1 cellular context compared by ENCODE assay signal in genomic region chr3:44722103-44722401, GRCh38.
TF ChIP-seq lines count a peak whose summit lies in the region.

No MANE protein-coding gene starts in this region.

TF ChIP-seq in HCT116, 20 proteins besides CTCF, POLR2A, EP300 and RAD21:
- TF ChIP-seq ZNF274 (IDR thresholded peaks at IDR 0.05; ENCODE audit: low read depth, low read length) (peak; percentile 55), CEBPB (IDR thresholded peaks at IDR 0.05; ENCODE audit: low read depth) (no peak)
